ENCODE assay signal across 1 cellular context in the genomic region with DNA sequence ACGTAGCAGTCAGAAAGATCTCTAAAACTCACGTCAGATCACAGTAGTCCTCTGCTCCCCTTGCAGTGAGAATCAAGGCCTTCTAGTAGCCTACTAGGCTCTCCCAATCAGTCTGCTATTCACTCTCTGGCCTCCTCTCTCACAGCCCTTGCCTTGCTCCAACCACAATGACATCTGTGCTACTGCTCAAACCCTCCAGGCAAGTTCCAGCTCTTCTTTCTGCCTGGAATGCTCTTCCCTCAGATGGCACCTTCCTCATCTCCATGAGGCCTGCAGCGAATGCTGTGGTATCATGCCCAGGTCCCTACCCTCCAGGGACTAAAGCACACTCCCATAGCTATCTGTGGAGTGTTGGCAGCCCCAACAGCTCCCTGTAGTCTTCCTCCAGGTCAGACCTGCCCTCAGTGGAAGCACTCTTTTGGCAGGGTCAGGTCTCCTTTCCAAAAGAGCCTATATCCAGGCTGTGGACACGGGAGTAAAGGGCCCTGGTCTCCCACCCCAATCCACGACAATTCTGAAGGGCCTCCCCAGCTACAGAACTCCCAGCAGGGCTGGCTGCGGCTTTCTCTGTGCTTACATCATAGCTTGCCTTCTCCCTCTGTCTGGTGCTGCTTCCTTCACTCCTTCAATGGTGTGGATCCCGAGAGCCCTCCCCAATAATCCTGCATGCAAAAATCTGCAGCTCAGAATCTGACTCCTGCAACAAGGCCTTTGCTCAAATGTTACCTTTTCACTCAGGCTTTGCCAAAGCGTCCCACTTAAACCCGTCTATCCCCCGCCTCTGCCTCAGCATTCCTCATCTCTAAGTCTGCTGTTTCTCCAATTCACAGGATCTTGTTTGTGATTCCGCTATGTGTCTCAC.
TF ChIP-seq lines count a peak whose summit lies in the region.

No MANE protein-coding gene starts in this region.

TF ChIP-seq in IMR-90, 13 proteins besides CTCF, POLR2A, EP300 and RAD21:
- TF ChIP-seq, protein P1, sequence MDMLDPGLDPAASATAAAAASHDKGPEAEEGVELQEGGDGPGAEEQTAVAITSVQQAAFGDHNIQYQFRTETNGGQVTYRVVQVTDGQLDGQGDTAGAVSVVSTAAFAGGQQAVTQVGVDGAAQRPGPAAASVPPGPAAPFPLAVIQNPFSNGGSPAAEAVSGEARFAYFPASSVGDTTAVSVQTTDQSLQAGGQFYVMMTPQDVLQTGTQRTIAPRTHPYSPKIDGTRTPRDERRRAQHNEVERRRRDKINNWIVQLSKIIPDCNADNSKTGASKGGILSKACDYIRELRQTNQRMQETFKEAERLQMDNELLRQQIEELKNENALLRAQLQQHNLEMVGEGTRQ (IDR thresholded peaks at IDR 0.05; ENCODE audit: low read depth, low read length), result no peak
- no peak for TF ChIP-seq BHLHE40 (IDR thresholded peaks at IDR 0.05; ENCODE audit: low read depth, low read length)
